Comparison of ENCODE assay signal across 33 cellular contexts in the genomic region with DNA sequence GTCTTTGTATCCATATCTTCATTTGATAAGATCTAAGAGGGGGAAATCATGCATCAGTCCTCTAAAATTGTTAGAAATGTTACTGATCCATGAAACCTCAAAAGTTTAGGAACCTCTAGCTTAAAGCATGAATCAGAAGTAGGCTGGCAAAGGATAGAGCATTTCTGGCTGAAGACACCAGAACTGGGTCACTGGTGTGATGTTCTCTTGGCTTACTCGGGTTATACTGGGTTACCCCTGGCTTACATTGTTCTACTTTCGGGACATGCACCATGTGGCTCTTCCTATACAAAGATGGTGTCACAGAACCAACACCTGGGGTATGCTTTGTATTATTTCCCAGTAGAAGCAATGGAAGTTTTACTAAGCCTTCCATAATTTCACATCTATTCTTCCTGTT.
DNase-seq lines count a peak whose midpoint lies in the region; ATAC-seq and TF ChIP-seq lines count a peak whose summit lies in the region.
"Had no signal": no experiment of that assay in that cellular context is flagged by ENCODE, and none has a peak within 500 bp of the region (broad histone marks: within the 10 kb centered on the region; RNA-seq: fewer than 3 reads in every experiment).

No MANE protein-coding gene starts in this region.

- no peaks in the 10 kb centered on the region for H3K27me3 ChIP-seq in psoas muscle (ENCODE audit: insufficient read depth in 3 of 3, low read length in 2 of 3)
- no peaks in the 10 kb centered on the region for H3K27me3 ChIP-seq in gastrocnemius medialis
- H3K27me3 ChIP-seq in lower lobe of right lung (ENCODE audit: low read depth): no peaks in the 10 kb centered on the region
- H3K27me3 ChIP-seq in vagina: no peaks in the 10 kb centered on the region
- H3K27me3 ChIP-seq: BE2C; BLaER1; BLaER1 treated with 17β-estradiol and CSF1 and Interleukin-3, amounts not matched to agents 10 nM and 100 nM had no signal

- no peak for TF ChIP-seq CTCF in psoas muscle (IDR thresholded peaks at IDR 0.05)
- no peak for TF ChIP-seq CTCF in gastrocnemius medialis (IDR thresholded peaks at IDR 0.05 in 4 of 5, conservative IDR thresholded peaks at IDR 0.05 in 1 of 5)
- TF ChIP-seq CTCF in lower lobe of right lung (IDR thresholded peaks at IDR 0.05): no peak
- TF ChIP-seq CTCF in vagina (IDR thresholded peaks at IDR 0.05): no peak

- no peak overlapping the region for H3K27ac Mint-ChIP-seq in activated T-cell treated with anti-CD3 and anti-CD28 coated beads, Interleukin-2, amount 50 U/mL, for 24 hours
- H3K27ac Mint-ChIP-seq: B cell; CD14-positive monocyte; CD4-positive, alpha-beta memory T cell; CD4-positive, alpha-beta T cell; CD4-positive, CD25-positive, alpha-beta regulatory T cell; CD8-positive, alpha-beta memory T cell; CD8-positive, alpha-beta T cell had no signal

- no peaks in the 10 kb centered on the region for H3K36me3 Mint-ChIP-seq in activated T-cell treated with anti-CD3 and anti-CD28 coated beads, Interleukin-2, amount 50 U/mL, for 24 hours (ENCODE audit: low read depth)
- H3K36me3 Mint-ChIP-seq: CD14-positive monocyte; CD4-positive, alpha-beta memory T cell; CD4-positive, CD25-positive, alpha-beta regulatory T cell; CD8-positive, alpha-beta memory T cell; CD8-positive, alpha-beta T cell had no signal

- H3K9me3 ChIP-seq in psoas muscle (no peaks in the 10 kb centered on the region), gastrocnemius medialis (no peaks in the 10 kb centered on the region), lower lobe of right lung (no peaks in the 10 kb centered on the region), vagina (no peaks in the 10 kb centered on the region)
- H3K9me3 ChIP-seq: A549, BE2C, Caco-2 had no signal

- H3K9me3 Mint-ChIP-seq in activated T-cell treated with anti-CD3 and anti-CD28 coated beads, Interleukin-2, amount 50 U/mL, for 24 hours: peaks cover 8% of the 10 kb centered on the region
- H3K9me3 Mint-ChIP-seq: CD8-positive, alpha-beta T cell had no signal

- H3K27ac ChIP-seq in psoas muscle (no peak overlapping the region), gastrocnemius medialis (peak overlapping the region in 1 of 4 donors; percentile 24), lower lobe of right lung (no peak overlapping the region), vagina (no peak overlapping the region)
- H3K27ac ChIP-seq: 22Rv1; A549; BLaER1; BLaER1 treated with 17β-estradiol and CSF1 and Interleukin-3, amounts not matched to agents 10 nM and 100 nM; C4-2B had no signal

- TF ChIP-seq POLR2A in gastrocnemius medialis (IDR thresholded peaks at IDR 0.05): no peak
- no peak for TF ChIP-seq POLR2A in vagina (IDR thresholded peaks at IDR 0.05)

- peaks cover 7% of the 10 kb centered on the region for H3K27me3 Mint-ChIP-seq in activated T-cell treated with anti-CD3 and anti-CD28 coated beads, Interleukin-2, amount 50 U/mL, for 24 hours
- H3K27me3 Mint-ChIP-seq: B cell had no signal

- H3K36me3 ChIP-seq in psoas muscle (ENCODE audit: insufficient read depth in 1 of 2, low read depth in 1 of 2) (no peaks in the 10 kb centered on the region), gastrocnemius medialis (no peaks in the 10 kb centered on the region), lower lobe of right lung (no peaks in the 10 kb centered on the region), vagina (no peaks in the 10 kb centered on the region)
- H3K36me3 ChIP-seq: BE2C; BLaER1; BLaER1 treated with 17β-estradiol and CSF1 and Interleukin-3, amounts not matched to agents 10 nM and 100 nM had no signal

- H3K4me3 Mint-ChIP-seq in activated T-cell treated with anti-CD3 and anti-CD28 coated beads, Interleukin-2, amount 50 U/mL, for 24 hours: no peak overlapping the region
- H3K4me3 Mint-ChIP-seq: B cell; CD14-positive monocyte; CD4-positive, alpha-beta memory T cell; CD4-positive, alpha-beta T cell; CD4-positive, CD25-positive, alpha-beta regulatory T cell; CD8-positive, alpha-beta memory T cell; CD8-positive, alpha-beta T cell had no signal

- H3K4me3 ChIP-seq in psoas muscle (no peak overlapping the region), gastrocnemius medialis (no peak overlapping the region), lower lobe of right lung (no peak overlapping the region), vagina (no peak overlapping the region)
- H3K4me3 ChIP-seq: A549; BLaER1; BLaER1 treated with 17β-estradiol and CSF1 and Interleukin-3, amounts not matched to agents 10 nM and 100 nM had no signal

- ATAC-seq in psoas muscle (peak; percentile 54 to 75 (median 67)), gastrocnemius medialis (peak; percentile 68 to 83), lower lobe of right lung (no peak)
- ATAC-seq: A549; CD8-positive, alpha-beta T cell had no signal

- DNase-seq in fibroblast of peridontal ligament (ENCODE audit: extremely low read depth) (peak; percentile 12), psoas muscle (no peak), gastrocnemius medialis (no peak), lower lobe of right lung (no peak), vagina (ENCODE audit: extremely low spot score in 2 of 2) (no peak)
- DNase-seq in activated T-cell treated with anti-CD3 and anti-CD28 coated beads, Interleukin-2, amount 50 U/mL, for 24 hours: no peak
- DNase-seq: 8988T; ACHN; AML-193; BE2C; C1 segment of cervical spinal cord; Caco-2; Calu3; CD4-positive, alpha-beta memory T cell; CD4-positive, alpha-beta T cell; CD4-positive, CD25-positive, alpha-beta regulatory T cell; CD8-positive, alpha-beta memory T cell; CD8-positive, alpha-beta T cell; COR-L47; DMS 273 treated with DMSO at 0.1 percent for 48 hours; DMS153; DMS53; DMS79; DMS79 treated with DMSO at 0.1 percent for 48 hours; DND-41; EL had no signal

- WGBS in psoas muscle, 3 donors: 41 to 46% (median 42%) methylated on average over 2 of the region's 2 CpGs

- intact Hi-C loops in psoas muscle (cut with DNase I) (no loop called here), gastrocnemius medialis (cut with DNase I; ENCODE audit: low total_unique reads) (no loop called here), lower lobe of right lung (cut with DNase I) (no loop called here), vagina (cut with DNase I) (no loop called here)

- in situ Hi-C loops in gastrocnemius medialis (cut with MboI; ENCODE audit: low sequenced_read_pairs in 4 of 4): no loop called here

- H3K4me1 Mint-ChIP-seq in activated T-cell treated with anti-CD3 and anti-CD28 coated beads, Interleukin-2, amount 50 U/mL, for 24 hours (ENCODE audit: low read depth): no peaks in the 10 kb centered on the region
- H3K4me1 Mint-ChIP-seq: B cell; CD14-positive monocyte; CD4-positive, alpha-beta memory T cell; CD4-positive, CD25-positive, alpha-beta regulatory T cell; CD8-positive, alpha-beta memory T cell had no signal

- H3K4me1 ChIP-seq in psoas muscle: peaks cover 12% of the 10 kb centered on the region
- H3K4me1 ChIP-seq in gastrocnemius medialis: peaks cover 8 to 20% of the 10 kb centered on the region in 2 donors
- no peaks in the 10 kb centered on the region for H3K4me1 ChIP-seq in lower lobe of right lung
- no peaks in the 10 kb centered on the region for H3K4me1 ChIP-seq in vagina
- H3K4me1 ChIP-seq: A549, BE2C, Caco-2 had no signal

Comparison
In these comparisons a context has a peak if more than half of its experiments do, and no peak if none do; other contexts are left out.
1. ATAC-seq: peak in psoas muscle (4 of 4) and gastrocnemius medialis (2 of 2); none in lower lobe of right lung (0 of 2).